ENCODE assay signal across 1 cellular context in the genomic region with DNA sequence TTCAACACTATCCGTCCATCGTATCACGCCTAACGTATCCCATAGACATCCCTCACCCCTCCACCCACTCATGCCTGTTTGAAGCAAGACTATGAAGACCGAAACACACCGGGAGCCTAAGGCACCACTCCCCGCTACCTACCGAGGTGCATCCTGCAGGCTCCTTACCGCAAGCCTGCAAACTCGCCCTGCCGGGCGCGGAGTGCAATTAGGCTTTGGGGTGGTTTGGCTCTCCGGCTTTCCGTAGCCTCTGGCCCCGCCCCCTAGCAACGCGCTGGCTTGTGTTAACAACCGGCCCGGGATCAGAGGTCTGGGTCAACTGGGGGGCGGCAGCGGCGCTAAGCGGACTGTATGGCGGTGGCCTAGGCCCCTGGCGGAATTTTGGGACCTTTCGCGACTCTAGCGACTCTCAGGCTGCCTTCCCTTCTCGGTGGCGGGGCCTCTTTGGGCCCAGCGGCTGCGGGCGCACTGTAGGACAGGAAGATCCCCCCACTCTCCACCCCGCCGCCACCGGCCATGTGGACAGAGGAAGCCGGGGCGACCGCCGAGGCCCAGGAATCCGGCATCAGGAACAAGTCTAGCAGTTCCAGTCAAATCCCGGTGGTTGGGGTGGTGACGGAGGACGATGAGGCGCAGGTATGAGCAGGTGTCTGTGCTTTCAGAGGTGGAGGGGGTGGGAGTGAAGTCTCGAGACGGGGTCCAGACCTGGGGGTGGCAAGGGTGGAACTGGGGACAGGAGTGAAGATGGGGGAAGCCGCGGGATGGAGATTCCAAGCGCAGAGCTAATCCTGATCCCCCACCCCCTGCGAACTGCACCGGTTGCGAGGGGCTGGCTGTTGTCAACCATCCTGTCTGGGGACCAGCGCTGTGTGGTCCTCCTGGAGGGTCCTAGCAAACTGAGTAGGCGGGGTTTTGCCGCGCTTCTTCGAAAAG.
A peak's percentile ranks its signal among the peaks of the same experiment; 100 is the strongest.
TF ChIP-seq lines count a peak whose summit lies in the region.

Gene CFAP69, plus strand, starts transcription at position 266 of the 933 bp plus-strand sequence. Its CDS starts 251 bp downstream, at position 517.

TF ChIP-seq in HepG2, 621 proteins besides CTCF, POLR2A, EP300 and RAD21 (continued from another document and continues in another):
- TF ChIP-seq GMEB2 (CRISPR knock-in tag; IDR thresholded peaks at IDR 0.05; ENCODE audit: low read depth) (no peak), IKZF1 (IDR thresholded peaks at IDR 0.05) (no peak), ZSCAN21 (CRISPR knock-in tag; IDR thresholded peaks at IDR 0.05; ENCODE audit: borderline replicate concordance) (peak; percentile 49; the same call in 1 of the 2 replicates), ZMYM3 (CRISPR knock-in tag; IDR thresholded peaks at IDR 0.05) (peak; percentile 46; the same call in 1 of the 2 replicates), THAP11 (CRISPR knock-in tag; IDR thresholded peaks at IDR 0.05) (peak; percentile 87), ZNF883 (CRISPR knock-in tag; IDR thresholded peaks at IDR 0.05; ENCODE audit: not compliant biosample characterization) (peak; percentile 48), TBX2 (CRISPR knock-in tag; IDR thresholded peaks at IDR 0.05; ENCODE audit: borderline replicate concordance) (peak; percentile 72; the same call in 1 of the 2 replicates), KAT2B (IDR thresholded peaks at IDR 0.05; ENCODE audit: borderline replicate concordance, low read depth, low read length) (no peak), ZNF556 (CRISPR knock-in tag; IDR thresholded peaks at IDR 0.05; ENCODE audit: borderline replicate concordance) (peak; percentile 82; the same call in 1 of the 2 replicates), ZNF841 (CRISPR knock-in tag; IDR thresholded peaks at IDR 0.05; ENCODE audit: borderline replicate concordance) (no peak), ZNF607 (CRISPR knock-in tag; IDR thresholded peaks at IDR 0.05; ENCODE audit: borderline replicate concordance) (peak; percentile 86), MAFF (IDR thresholded peaks at IDR 0.05; ENCODE audit: low read depth, low read length) (no peak), LCORL (IDR thresholded peaks at IDR 0.05) (0 out of 2 replicates have a peak, but pooled peaks have one; percentile 21), LCORL (CRISPR knock-in tag; IDR thresholded peaks at IDR 0.05) (peak; percentile 76), PCBP2 (optimal IDR thresholded peaks at IDR 0.05; ENCODE audit: low read depth, low read length, poor library complexity, severe bottlenecking) (no peak), KLF6 (CRISPR knock-in tag; IDR thresholded peaks at IDR 0.05) (peak; percentile 83), MZF1 (CRISPR knock-in tag; IDR thresholded peaks at IDR 0.05; ENCODE audit: borderline replicate concordance) (no peak), ZBTB3 (CRISPR knock-in tag; IDR thresholded peaks at IDR 0.05; ENCODE audit: borderline replicate concordance, low read depth) (peak; percentile 55; the same call in 1 of the 2 replicates), ZNF142 (CRISPR knock-in tag; IDR thresholded peaks at IDR 0.05) (0 out of 2 replicates have a peak, but pooled peaks have one; percentile 29), MAFG (CRISPR knock-in tag; IDR thresholded peaks at IDR 0.05) (no peak), KAT8 (CRISPR knock-in tag; IDR thresholded peaks at IDR 0.05) (peak; percentile 91), ZNF615 (CRISPR knock-in tag; IDR thresholded peaks at IDR 0.05; ENCODE audit: borderline replicate concordance) (peak; percentile 53; the same call in 1 of the 2 replicates), SSRP1 (CRISPR knock-in tag; IDR thresholded peaks at IDR 0.05) (no peak), ZNF616 (CRISPR knock-in tag; IDR thresholded peaks at IDR 0.05; ENCODE audit: low read depth) (no peak), NONO (IDR thresholded peaks at IDR 0.05) (no peak), NONO (CRISPR knock-in tag; conservative IDR thresholded peaks at IDR 0.05) (peak; percentile 92), RARG (CRISPR knock-in tag; IDR thresholded peaks at IDR 0.05; ENCODE audit: low read depth) (no peak), ATM (IDR thresholded peaks at IDR 0.05; ENCODE audit: borderline replicate concordance) (no peak), CEBPG (CRISPR knock-in tag; IDR thresholded peaks at IDR 0.05) (peak; percentile 21; the same call in 1 of the 2 replicates), ZNF724P (CRISPR knock-in tag; IDR thresholded peaks at IDR 0.05; ENCODE audit: borderline replicate concordance) (no peak), WIZ (CRISPR knock-in tag; IDR thresholded peaks at IDR 0.05) (no peak), ZNF562 (CRISPR knock-in tag; IDR thresholded peaks at IDR 0.05; ENCODE audit: borderline replicate concordance) (no peak), ZNF251 (CRISPR knock-in tag; IDR thresholded peaks at IDR 0.05) (no peak), RELA (CRISPR knock-in tag; IDR thresholded peaks at IDR 0.05) (no peak), GATAD2A (CRISPR knock-in tag; IDR thresholded peaks at IDR 0.05) (peak; percentile 59), GTF3A (CRISPR knock-in tag; conservative IDR thresholded peaks at IDR 0.05) (0 out of 2 replicates have a peak, but pooled peaks have one; percentile 58), ZBTB7B (CRISPR knock-in tag; IDR thresholded peaks at IDR 0.05) (peak; percentile 80), SALL2 (CRISPR knock-in tag; IDR thresholded peaks at IDR 0.05) (peak; percentile 90)
- TF ChIP-seq, protein P1, sequence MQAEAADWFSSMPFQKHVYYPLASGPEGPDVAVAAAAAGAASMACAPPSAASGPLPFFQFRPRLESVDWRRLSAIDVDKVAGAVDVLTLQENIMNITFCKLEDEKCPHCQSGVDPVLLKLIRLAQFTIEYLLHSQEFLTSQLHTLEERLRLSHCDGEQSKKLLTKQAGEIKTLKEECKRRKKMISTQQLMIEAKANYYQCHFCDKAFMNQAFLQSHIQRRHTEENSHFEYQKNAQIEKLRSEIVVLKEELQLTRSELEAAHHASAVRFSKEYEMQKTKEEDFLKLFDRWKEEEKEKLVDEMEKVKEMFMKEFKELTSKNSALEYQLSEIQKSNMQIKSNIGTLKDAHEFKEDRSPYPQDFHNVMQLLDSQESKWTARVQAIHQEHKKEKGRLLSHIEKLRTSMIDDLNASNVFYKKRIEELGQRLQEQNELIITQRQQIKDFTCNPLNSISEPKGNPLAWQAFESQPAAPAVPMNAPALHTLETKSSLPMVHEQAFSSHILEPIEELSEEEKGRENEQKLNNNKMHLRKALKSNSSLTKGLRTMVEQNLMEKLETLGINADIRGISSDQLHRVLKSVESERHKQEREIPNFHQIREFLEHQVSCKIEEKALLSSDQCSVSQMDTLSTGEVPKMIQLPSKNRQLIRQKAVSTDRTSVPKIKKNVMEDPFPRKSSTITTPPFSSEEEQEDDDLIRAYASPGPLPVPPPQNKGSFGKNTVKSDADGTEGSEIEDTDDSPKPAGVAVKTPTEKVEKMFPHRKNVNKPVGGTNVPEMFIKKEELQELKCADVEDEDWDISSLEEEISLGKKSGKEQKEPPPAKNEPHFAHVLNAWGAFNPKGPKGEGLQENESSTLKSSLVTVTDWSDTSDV (CRISPR knock-in tag; IDR thresholded peaks at IDR 0.05): no peak
- TF ChIP-seq, protein P2, sequence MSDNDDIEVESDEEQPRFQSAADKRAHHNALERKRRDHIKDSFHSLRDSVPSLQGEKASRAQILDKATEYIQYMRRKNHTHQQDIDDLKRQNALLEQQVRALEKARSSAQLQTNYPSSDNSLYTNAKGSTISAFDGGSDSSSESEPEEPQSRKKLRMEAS (IDR thresholded peaks at IDR 0.05): peak; percentile 76
- TF ChIP-seq, protein P3, sequence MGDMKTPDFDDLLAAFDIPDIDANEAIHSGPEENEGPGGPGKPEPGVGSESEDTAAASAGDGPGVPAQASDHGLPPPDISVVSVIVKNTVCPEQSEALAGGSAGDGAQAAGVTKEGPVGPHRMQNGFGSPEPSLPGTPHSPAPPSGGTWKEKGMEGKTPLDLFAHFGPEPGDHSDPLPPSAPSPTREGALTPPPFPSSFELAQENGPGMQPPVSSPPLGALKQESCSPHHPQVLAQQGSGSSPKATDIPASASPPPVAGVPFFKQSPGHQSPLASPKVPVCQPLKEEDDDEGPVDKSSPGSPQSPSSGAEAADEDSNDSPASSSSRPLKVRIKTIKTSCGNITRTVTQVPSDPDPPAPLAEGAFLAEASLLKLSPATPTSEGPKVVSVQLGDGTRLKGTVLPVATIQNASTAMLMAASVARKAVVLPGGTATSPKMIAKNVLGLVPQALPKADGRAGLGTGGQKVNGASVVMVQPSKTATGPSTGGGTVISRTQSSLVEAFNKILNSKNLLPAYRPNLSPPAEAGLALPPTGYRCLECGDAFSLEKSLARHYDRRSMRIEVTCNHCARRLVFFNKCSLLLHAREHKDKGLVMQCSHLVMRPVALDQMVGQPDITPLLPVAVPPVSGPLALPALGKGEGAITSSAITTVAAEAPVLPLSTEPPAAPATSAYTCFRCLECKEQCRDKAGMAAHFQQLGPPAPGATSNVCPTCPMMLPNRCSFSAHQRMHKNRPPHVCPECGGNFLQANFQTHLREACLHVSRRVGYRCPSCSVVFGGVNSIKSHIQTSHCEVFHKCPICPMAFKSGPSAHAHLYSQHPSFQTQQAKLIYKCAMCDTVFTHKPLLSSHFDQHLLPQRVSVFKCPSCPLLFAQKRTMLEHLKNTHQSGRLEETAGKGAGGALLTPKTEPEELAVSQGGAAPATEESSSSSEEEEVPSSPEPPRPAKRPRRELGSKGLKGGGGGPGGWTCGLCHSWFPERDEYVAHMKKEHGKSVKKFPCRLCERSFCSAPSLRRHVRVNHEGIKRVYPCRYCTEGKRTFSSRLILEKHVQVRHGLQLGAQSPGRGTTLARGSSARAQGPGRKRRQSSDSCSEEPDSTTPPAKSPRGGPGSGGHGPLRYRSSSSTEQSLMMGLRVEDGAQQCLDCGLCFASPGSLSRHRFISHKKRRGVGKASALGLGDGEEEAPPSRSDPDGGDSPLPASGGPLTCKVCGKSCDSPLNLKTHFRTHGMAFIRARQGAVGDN (CRISPR knock-in tag; IDR thresholded peaks at IDR 0.05): peak; percentile 89
- TF ChIP-seq, protein P4, sequence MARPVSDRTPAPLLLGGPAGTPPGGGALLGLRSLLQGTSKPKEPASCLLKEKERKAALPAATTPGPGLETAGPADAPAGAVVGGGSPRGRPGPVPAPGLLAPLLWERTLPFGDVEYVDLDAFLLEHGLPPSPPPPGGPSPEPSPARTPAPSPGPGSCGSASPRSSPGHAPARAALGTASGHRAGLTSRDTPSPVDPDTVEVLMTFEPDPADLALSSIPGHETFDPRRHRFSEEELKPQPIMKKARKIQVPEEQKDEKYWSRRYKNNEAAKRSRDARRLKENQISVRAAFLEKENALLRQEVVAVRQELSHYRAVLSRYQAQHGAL (CRISPR knock-in tag; IDR thresholded peaks at IDR 0.05; ENCODE audit: not compliant biosample characterization): no peak
- TF ChIP-seq, protein P5, sequence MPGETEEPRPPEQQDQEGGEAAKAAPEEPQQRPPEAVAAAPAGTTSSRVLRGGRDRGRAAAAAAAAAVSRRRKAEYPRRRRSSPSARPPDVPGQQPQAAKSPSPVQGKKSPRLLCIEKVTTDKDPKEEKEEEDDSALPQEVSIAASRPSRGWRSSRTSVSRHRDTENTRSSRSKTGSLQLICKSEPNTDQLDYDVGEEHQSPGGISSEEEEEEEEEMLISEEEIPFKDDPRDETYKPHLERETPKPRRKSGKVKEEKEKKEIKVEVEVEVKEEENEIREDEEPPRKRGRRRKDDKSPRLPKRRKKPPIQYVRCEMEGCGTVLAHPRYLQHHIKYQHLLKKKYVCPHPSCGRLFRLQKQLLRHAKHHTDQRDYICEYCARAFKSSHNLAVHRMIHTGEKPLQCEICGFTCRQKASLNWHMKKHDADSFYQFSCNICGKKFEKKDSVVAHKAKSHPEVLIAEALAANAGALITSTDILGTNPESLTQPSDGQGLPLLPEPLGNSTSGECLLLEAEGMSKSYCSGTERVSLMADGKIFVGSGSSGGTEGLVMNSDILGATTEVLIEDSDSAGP (CRISPR knock-in tag; IDR thresholded peaks at IDR 0.05; ENCODE audit: borderline replicate concordance): peak; percentile 84; the same call in 1 of the 2 replicates
